In the genomic region with DNA sequence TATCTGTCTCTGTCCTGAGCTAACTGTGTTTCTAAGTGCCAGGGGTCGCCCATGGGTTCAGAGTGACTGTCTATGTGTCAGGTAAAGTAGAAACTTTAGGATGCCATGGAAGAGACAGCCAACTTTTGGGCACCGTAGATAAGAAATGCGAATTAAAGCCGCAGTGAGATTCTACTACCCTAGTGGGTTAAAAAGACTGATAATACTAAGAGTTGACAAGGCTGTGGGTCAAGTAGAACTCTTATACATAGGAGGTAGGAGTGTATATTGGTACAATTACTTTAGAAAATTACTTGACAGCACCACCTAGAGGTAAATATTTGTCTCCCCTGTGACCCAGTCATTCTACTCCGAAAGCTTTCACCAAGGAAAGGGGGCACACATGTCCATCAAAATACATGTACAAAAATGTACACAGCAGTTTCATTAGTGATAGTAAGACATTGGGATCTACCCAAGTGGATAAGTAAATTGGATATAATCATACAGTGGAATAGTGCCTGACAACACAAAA, we compare ENCODE assay signal across 1 cellular context.
TF ChIP-seq lines count a peak whose summit lies in the region.

No MANE protein-coding gene starts in this region.

TF ChIP-seq in IMR-90, 13 proteins besides CTCF, POLR2A, EP300 and RAD21 (continued from another document):
- no peak for TF ChIP-seq RFX5 (IDR thresholded peaks at IDR 0.05; ENCODE audit: low read depth, low read length)
